In the genomic region with DNA sequence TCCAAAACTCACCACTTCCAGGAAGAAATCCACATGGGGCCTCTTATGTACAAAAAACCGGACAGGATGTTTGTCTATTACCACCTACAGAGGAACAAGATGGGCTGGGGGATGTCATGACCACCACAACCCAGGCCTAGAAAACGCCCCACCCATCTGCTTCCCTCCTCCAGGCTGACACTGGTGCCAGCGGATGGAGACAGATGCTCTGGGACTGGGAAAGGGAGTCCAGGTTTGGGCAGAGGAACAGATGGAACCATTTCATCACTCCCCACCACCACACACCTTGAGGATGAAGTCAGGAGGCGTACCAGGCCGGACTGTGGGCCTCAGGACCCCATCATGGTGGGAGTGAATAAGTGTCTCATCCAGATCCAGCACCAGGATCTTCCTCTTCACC, we compare ENCODE assay signal across 23 cellular contexts. TPM values are rescaled to one million over a fixed set of nuclear protein-coding genes. Genes with fewer than 3 reads are reported as not detected.
DNase-seq lines count a peak whose midpoint lies in the region; ATAC-seq and TF ChIP-seq lines count a peak whose summit lies in the region.
"Had no signal": no experiment of that assay in that cellular context is flagged by ENCODE, and none has a peak within 500 bp of the region (broad histone marks: within the 10 kb centered on the region; RNA-seq: fewer than 3 reads in every experiment).

No MANE protein-coding gene starts in this region.

- no peak overlapping the region for H2BK120ac ChIP-seq in mesenchymal stem cell (ENCODE audit: low read depth, low read length)

- H2BK15ac ChIP-seq in mesenchymal stem cell (ENCODE audit: low read depth, poor library complexity, severe bottlenecking), result no peak overlapping the region

- H3K27ac Mint-ChIP-seq in stimulated activated naive CD8-positive, alpha-beta T cell treated with anti-CD3 and anti-CD28 coated beads, Interleukin-15, Interleukin-2, amounts not matched to agents 100 ng/mL and 50 ng/mL, for 24 hours, result peak overlapping the region; percentile 32
- H3K27ac Mint-ChIP-seq in activated CD8-positive, alpha-beta T cell treated with anti-CD3 and anti-CD28 coated beads, Interleukin-2, amount 10 ng/mL, durations not matched to agents 7 days and 5 days, result peak overlapping the region; percentile 61
- H3K27ac Mint-ChIP-seq: dendritic cell treated with granulocyte-macrophage colony-stimulating factor and Interleukin-4, amounts not matched to agents 40 ng/mL and 50 ng/mL, for 4 days had no signal

- no peak overlapping the region for H3K4me3 Mint-ChIP-seq in stimulated activated naive CD8-positive, alpha-beta T cell treated with anti-CD3 and anti-CD28 coated beads, Interleukin-15, Interleukin-2, amounts not matched to agents 100 ng/mL and 50 ng/mL, for 24 hours
- H3K4me3 Mint-ChIP-seq in activated CD8-positive, alpha-beta T cell treated with anti-CD3 and anti-CD28 coated beads, Interleukin-2, amount 10 ng/mL, durations not matched to agents 7 days and 5 days, result no peak overlapping the region
- H3K4me3 Mint-ChIP-seq: activated T-helper 1 cell treated with anti-CD3 and anti-CD28 coated beads, Interleukin-12 subunit alpha, Interleukin-12 subunit beta, Interleukin-2, Interleukin-4 antibody, amounts not matched to agents 30 ng/mL and 10 ng/mL and 1 ng/mL, durations not matched to agents 14 hours and 24 hours and 36 hours; dendritic cell treated with granulocyte-macrophage colony-stimulating factor and Interleukin-4, amounts not matched to agents 40 ng/mL and 50 ng/mL, for 4 days had no signal

- no peak overlapping the region for H4K91ac ChIP-seq in mesenchymal stem cell (ENCODE audit: low read length)

- no peak overlapping the region for H3K14ac ChIP-seq in mesenchymal stem cell (ENCODE audit: low read length in 2 of 2)

- H3K4me1 Mint-ChIP-seq in stimulated activated naive CD8-positive, alpha-beta T cell treated with anti-CD3 and anti-CD28 coated beads, Interleukin-15, Interleukin-2, amounts not matched to agents 100 ng/mL and 50 ng/mL, for 24 hours (ENCODE audit: low read depth), result peaks cover 46% of the 10 kb centered on the region
- peaks cover 41% of the 10 kb centered on the region for H3K4me1 Mint-ChIP-seq in activated CD8-positive, alpha-beta T cell treated with anti-CD3 and anti-CD28 coated beads, Interleukin-2, amount 10 ng/mL, durations not matched to agents 7 days and 5 days (ENCODE audit: low read depth)

- POLR2A ChIA-PET in activated CD8-positive, alpha-beta T cell treated with anti-CD3 and anti-CD28 coated beads, Interleukin-2, amount 10 ng/mL, durations not matched to agents 7 days and 5 days (lab: Charles Lee), result no interaction called here

- H3K18ac ChIP-seq in mesenchymal stem cell (ENCODE audit: low read depth in 1 of 2, low read length in 2 of 2), result no peak overlapping the region

- H3K4ac ChIP-seq in mesenchymal stem cell (ENCODE audit: low read depth in 1 of 2, low read length in 2 of 2), result no peak overlapping the region

- H3K4me1 ChIP-seq in mesenchymal stem cell (ENCODE audit: control insufficient read depth, insufficient read depth, low read depth, low read length) (peaks cover 19% of the 10 kb centered on the region), tibial nerve (peaks cover 0 to 54% (median 26%) of the 10 kb centered on the region in 4 donors)

- H3K4me3 ChIP-seq in mesenchymal stem cell (ENCODE audit: insufficient read depth in 1 of 2, low read depth in 1 of 2, low read length in 2 of 2), result no peak overlapping the region
- H3K4me3 ChIP-seq in tibial nerve, result no peak overlapping the region
- H3K4me3 ChIP-seq: right lobe of liver, SJSA1 had no signal

- DNase-seq in stimulated activated naive CD8-positive, alpha-beta T cell treated with anti-CD3 and anti-CD28 coated beads, Interleukin-15, Interleukin-2, amounts not matched to agents 100 U/mL and 50 U/mL, for 24 hours, result no peak
- DNase-seq in activated CD8-positive, alpha-beta T cell treated with anti-CD3 and anti-CD28 coated beads, Interleukin-2, amount 10 ng/mL, durations not matched to agents 7 days and 5 days, result no peak
- DNase-seq in mesenchymal stem cell (no peak), substantia nigra (lab: John Stamatoyannopoulos, UW) (no peak), tibial nerve (ENCODE audit: low spot score in 2 of 2) (no peak), RKO (ENCODE audit: low spot score) (no peak)
- DNase-seq: HCEC 1CT; head of caudate nucleus; KBM-7; left colon; naive thymus-derived CD8-positive, alpha-beta T cell; NCI-H1436; NCI-H2107; NK-92 treated with Interleukin-12 subunit alpha and Interleukin-12 subunit beta, amount 100 ng/mL, for 24 hours; right lobe of liver; stimulated activated CD8-positive, alpha-beta memory T cell treated with anti-CD3 and anti-CD28 coated beads, Interleukin-4, amount 100 ng/mL, for 48 hours; T-helper 9 cell had no signal

- no peak for TF ChIP-seq EP300 in tibial nerve (IDR thresholded peaks at IDR 0.05)

- TF ChIP-seq CTCF in tibial nerve (IDR thresholded peaks at IDR 0.05), result no peak

- H3K23ac ChIP-seq in mesenchymal stem cell (ENCODE audit: low read length in 2 of 2), result no peak overlapping the region

- TF ChIP-seq POLR2A in tibial nerve (IDR thresholded peaks at IDR 0.05), result no peak

- H3K4me2 ChIP-seq in mesenchymal stem cell (ENCODE audit: low read length, poor library complexity, severe bottlenecking), result no peak overlapping the region

- H3K27me3 ChIP-seq in mesenchymal stem cell (ENCODE audit: control insufficient read depth in 1 of 2, insufficient read depth in 1 of 2, low read length in 2 of 2) (no peaks in the 10 kb centered on the region), tibial nerve (no peaks in the 10 kb centered on the region)
- H3K27me3 ChIP-seq: right lobe of liver, SJSA1 had no signal

- no peak overlapping the region for H3K27ac ChIP-seq in mesenchymal stem cell (ENCODE audit: low read length, poor library complexity, severe bottlenecking)
- H3K27ac ChIP-seq in substantia nigra (ENCODE audit: low read depth, low read length, poor library complexity, severe bottlenecking), result no peak overlapping the region
- H3K27ac ChIP-seq in tibial nerve, result no peak overlapping the region
- H3K27ac ChIP-seq: parathyroid adenoma, right lobe of liver, SJSA1 had no signal

- no peak overlapping the region for H2AFZ ChIP-seq in mesenchymal stem cell (ENCODE audit: low read depth, low read length)
- H2AFZ ChIP-seq: parathyroid adenoma had no signal

- no peak overlapping the region for H2BK5ac ChIP-seq in mesenchymal stem cell (ENCODE audit: low read depth, low read length, poor library complexity, severe bottlenecking)

- H3K27me3 Mint-ChIP-seq in stimulated activated naive CD8-positive, alpha-beta T cell treated with anti-CD3 and anti-CD28 coated beads, Interleukin-15, Interleukin-2, amounts not matched to agents 100 ng/mL and 50 ng/mL, for 24 hours, result no peaks in the 10 kb centered on the region
- no peaks in the 10 kb centered on the region for H3K27me3 Mint-ChIP-seq in activated CD8-positive, alpha-beta T cell treated with anti-CD3 and anti-CD28 coated beads, Interleukin-2, amount 10 ng/mL, durations not matched to agents 7 days and 5 days (ENCODE audit: low read depth)
- H3K27me3 Mint-ChIP-seq: dendritic cell treated with granulocyte-macrophage colony-stimulating factor and Interleukin-4, amounts not matched to agents 40 ng/mL and 50 ng/mL, for 4 days had no signal

- peaks cover 13% of the 10 kb centered on the region for H3K79me1 ChIP-seq in mesenchymal stem cell (replicated peaks; ENCODE audit: low read length, poor library complexity, severe bottlenecking)

- peaks cover 23 to 30% of the 10 kb centered on the region in 2 experiments for H3K36me3 ChIP-seq in mesenchymal stem cell (ENCODE audit: control insufficient read depth in 1 of 2, insufficient read depth in 2 of 2, low read depth in 1 of 2, low read length in 2 of 2)
- H3K36me3 ChIP-seq in tibial nerve, result peaks cover 3 to 34% (median 17%) of the 10 kb centered on the region in 3 donors

- H3K36me3 Mint-ChIP-seq in stimulated activated naive CD8-positive, alpha-beta T cell treated with anti-CD3 and anti-CD28 coated beads, Interleukin-15, Interleukin-2, amounts not matched to agents 100 ng/mL and 50 ng/mL, for 24 hours (ENCODE audit: low read depth), result peaks cover 40% of the 10 kb centered on the region
- H3K36me3 Mint-ChIP-seq in activated CD8-positive, alpha-beta T cell treated with anti-CD3 and anti-CD28 coated beads, Interleukin-2, amount 10 ng/mL, durations not matched to agents 7 days and 5 days (ENCODE audit: low read depth), result peaks cover 53% of the 10 kb centered on the region

- no peak overlapping the region for H4K8ac ChIP-seq in mesenchymal stem cell (ENCODE audit: low read length)

- ATAC-seq in stimulated activated naive CD8-positive, alpha-beta T cell treated with anti-CD3 and anti-CD28 coated beads, Interleukin-15, Interleukin-2, amounts not matched to agents 100 U/mL and 50 U/mL, for 24 hours, result no peak
- no peak for ATAC-seq in activated CD8-positive, alpha-beta T cell treated with anti-CD3 and anti-CD28 coated beads, Interleukin-2, amount 10 ng/mL, durations not matched to agents 7 days and 5 days
- ATAC-seq: left colon; naive thymus-derived CD8-positive, alpha-beta T cell; Panc1; right lobe of liver had no signal

- H3K9me3 ChIP-seq in mesenchymal stem cell (ENCODE audit: control insufficient read depth, low read length) (no peaks in the 10 kb centered on the region), tibial nerve (no peaks in the 10 kb centered on the region)
- H3K9me3 ChIP-seq: right lobe of liver, SJSA1 had no signal

- WGBS in mesenchymal stem cell, result 96% methylated on average over 3 of the region's 5 CpGs
- 80 to 88% methylated on average over 5 of the region's 5 CpGs for WGBS in tibial nerve, 2 donors

- peak overlapping the region; percentile 12 for H3K9ac ChIP-seq in mesenchymal stem cell (ENCODE audit: low read length)
- H3K9ac ChIP-seq: parathyroid adenoma had no signal

- no peak overlapping the region for H2BK12ac ChIP-seq in mesenchymal stem cell (ENCODE audit: low read length in 2 of 2)

- CTCF ChIA-PET in activated CD8-positive, alpha-beta T cell treated with anti-CD3 and anti-CD28 coated beads, Interleukin-2, amount 10 ng/mL, durations not matched to agents 7 days and 5 days (lab: Charles Lee), result no interaction called here

- no peak overlapping the region for H2AK5ac ChIP-seq in mesenchymal stem cell (ENCODE audit: low read length, severe bottlenecking)

- H3K9me3 Mint-ChIP-seq in stimulated activated naive CD8-positive, alpha-beta T cell treated with anti-CD3 and anti-CD28 coated beads, Interleukin-15, Interleukin-2, amounts not matched to agents 100 ng/mL and 50 ng/mL, for 24 hours, result no peaks in the 10 kb centered on the region
- H3K9me3 Mint-ChIP-seq in activated CD8-positive, alpha-beta T cell treated with anti-CD3 and anti-CD28 coated beads, Interleukin-2, amount 10 ng/mL, durations not matched to agents 7 days and 5 days (ENCODE audit: insufficient read depth), result no peaks in the 10 kb centered on the region
- H3K9me3 Mint-ChIP-seq: activated T-helper 1 cell treated with anti-CD3 and anti-CD28 coated beads, Interleukin-12 subunit alpha, Interleukin-12 subunit beta, Interleukin-2, Interleukin-4 antibody, amounts not matched to agents 30 ng/mL and 10 ng/mL and 1 ng/mL, durations not matched to agents 14 hours and 24 hours and 36 hours; dendritic cell treated with granulocyte-macrophage colony-stimulating factor and Interleukin-4, amounts not matched to agents 40 ng/mL and 50 ng/mL, for 4 days had no signal

RNA-seq across cellular contexts. Expression of a gene that starts 4.5 kb away (rescaled TPM):
- 100 to 1,000 TPM; 203 to 227 TPM for total RNA-seq in activated CD8-positive, alpha-beta T cell treated with anti-CD3 and anti-CD28 coated beads, Interleukin-2, amount 10 ng/mL, durations not matched to agents 7 days and 5 days
- polyA plus RNA-seq in mesenchymal stem cell (2013, experiment 1 of 2), result 1,180 TPM
- polyA plus RNA-seq in mesenchymal stem cell (2013, experiment 2 of 2), result 1,203 TPM
- 100 to 1,000 TPM; 402 to 515 (median 456) TPM for total RNA-seq in tibial nerve

RNA-seq across cellular contexts. Expression of a gene that starts 4.8 kb away (rescaled TPM):
- total RNA-seq in activated CD8-positive, alpha-beta T cell treated with anti-CD3 and anti-CD28 coated beads, Interleukin-2, amount 10 ng/mL, durations not matched to agents 7 days and 5 days, result 100 to 1,000 TPM; 171 to 186 TPM
- 136 TPM for polyA plus RNA-seq in mesenchymal stem cell (2013, experiment 1 of 2)
- polyA plus RNA-seq in mesenchymal stem cell (2013, experiment 2 of 2), result 141 TPM
- 10 to 100 TPM; 38.5 to 82.2 (median 65.9) TPM for total RNA-seq in tibial nerve

RNA-seq across cellular contexts. Expression of a gene that starts 5.2 kb away (rescaled TPM):
- total RNA-seq in activated CD8-positive, alpha-beta T cell treated with anti-CD3 and anti-CD28 coated beads, Interleukin-2, amount 10 ng/mL, durations not matched to agents 7 days and 5 days, result 10 to 100 TPM; 63.5 to 66.1 TPM
- 36.8 TPM for polyA plus RNA-seq in mesenchymal stem cell (2013, experiment 1 of 2)
- polyA plus RNA-seq in mesenchymal stem cell (2013, experiment 2 of 2), result 39.0 TPM
- 10 to 100 TPM; 21.9 to 28.7 (median 25.0) TPM for total RNA-seq in tibial nerve

RNA-seq across cellular contexts. Expression of a gene that starts 7.5 kb away (rescaled TPM):
- total RNA-seq in activated CD8-positive, alpha-beta T cell treated with anti-CD3 and anti-CD28 coated beads, Interleukin-2, amount 10 ng/mL, durations not matched to agents 7 days and 5 days, result 10 to 100 TPM; 53.6 to 57.9 TPM
- polyA plus RNA-seq in mesenchymal stem cell (2013, experiment 1 of 2), result 117 TPM
- 119 TPM for polyA plus RNA-seq in mesenchymal stem cell (2013, experiment 2 of 2)
- total RNA-seq in tibial nerve, result 10 to 100 TPM; 20.3 to 29.7 (median 23.3) TPM

RNA-seq across cellular contexts. Expression of a gene that starts 12.5 kb away (rescaled TPM):
- 10 to 100 TPM; 52.4 to 56.6 TPM for total RNA-seq in activated CD8-positive, alpha-beta T cell treated with anti-CD3 and anti-CD28 coated beads, Interleukin-2, amount 10 ng/mL, durations not matched to agents 7 days and 5 days
- polyA plus RNA-seq in mesenchymal stem cell (2013, experiment 1 of 2), result 40.7 TPM
- 39.7 TPM for polyA plus RNA-seq in mesenchymal stem cell (2013, experiment 2 of 2)
- total RNA-seq in tibial nerve, result 10 to 100 TPM; 41.4 to 51.2 (median 46.7) TPM
